8 cellular contexts compared by ENCODE assay signal in the genomic region with DNA sequence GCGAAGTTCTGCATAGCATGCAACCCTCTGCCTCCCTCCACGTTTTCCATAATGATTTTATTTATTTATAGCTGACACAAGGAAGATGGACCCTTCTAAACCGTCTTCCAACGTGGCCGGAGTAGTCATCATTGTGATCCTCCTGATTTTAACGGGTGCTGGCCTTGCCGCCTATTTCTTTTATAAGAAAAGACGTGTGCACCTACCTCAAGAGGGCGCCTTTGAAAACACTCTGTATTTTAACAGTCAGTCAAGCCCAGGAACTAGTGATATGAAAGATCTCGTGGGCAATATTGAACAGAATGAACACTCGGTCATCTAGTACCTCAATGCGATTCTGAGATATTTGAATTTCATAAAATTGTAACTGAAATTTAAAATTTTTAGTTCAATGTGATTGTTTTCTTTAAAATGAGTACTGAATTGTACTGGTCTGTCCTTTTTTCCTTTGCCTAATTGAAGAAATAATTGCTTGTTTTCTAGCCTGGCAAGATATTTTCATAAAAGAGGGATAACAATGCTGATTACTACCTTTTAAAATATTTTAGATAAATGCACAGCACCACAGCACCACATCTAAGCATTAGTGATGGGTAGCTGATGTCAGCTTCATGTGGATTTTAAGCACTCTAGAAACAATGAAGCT. TPM values are rescaled to one million over a fixed set of nuclear protein-coding genes. Genes with fewer than 3 reads are reported as not detected.
A peak's percentile ranks its signal among the peaks of the same experiment; 100 is the strongest.
DNase-seq lines count a peak whose midpoint lies in the region; ATAC-seq, FAIRE-seq and TF ChIP-seq lines count a peak whose summit lies in the region.

No MANE protein-coding gene starts in this region.

- CTCF ChIA-PET in activated naive CD4-positive, alpha-beta T cell treated with anti-CD3 and anti-CD28 coated beads for 36 hours (lab: Charles Lee) = no interaction called here
- CTCF ChIA-PET in PC-9 (lab: Charles Lee) = no interaction called here
- CTCF ChIA-PET in CD8-positive, alpha-beta memory T cell (lab: Charles Lee) = no interaction called here

- no peak overlapping the region for H3K4me3 ChIP-seq in PC-9
- H3K4me3 ChIP-seq in CD8-positive, alpha-beta memory T cell (ENCODE audit: low read length) = no peak overlapping the region

- H4K20me1 ChIP-seq in PC-9 (ENCODE audit: insufficient read depth) = no peaks in the 10 kb centered on the region

- DNase-seq in activated naive CD4-positive, alpha-beta T cell treated with anti-CD3 and anti-CD28 coated beads for 36 hours = peak; percentile 20
- no peak for DNase-seq in activated naive CD4-positive, alpha-beta T cell treated with anti-CD3 and anti-CD28 coated beads, Interleukin-2, amount 50 U/mL, for 16 hours
- DNase-seq in PC-9 (peak in 1 of 2 experiments; percentile 23), naive B cell (peak; percentile 13)
- DNase-seq in CD8-positive, alpha-beta memory T cell = no peak

- H3K27ac Mint-ChIP-seq in activated naive CD4-positive, alpha-beta T cell treated with anti-CD3 and anti-CD28 coated beads for 36 hours = no peak overlapping the region
- peak overlapping the region in 2 of 6 donors; percentile 64 to 86 for H3K27ac Mint-ChIP-seq in naive B cell
- no peak overlapping the region for H3K27ac Mint-ChIP-seq in CD8-positive, alpha-beta memory T cell

- H2AFZ ChIP-seq in PC-9 = no peak overlapping the region

- H3K36me3 Mint-ChIP-seq in activated naive CD4-positive, alpha-beta T cell treated with anti-CD3 and anti-CD28 coated beads for 36 hours (ENCODE audit: low read depth) = no peaks in the 10 kb centered on the region
- H3K36me3 Mint-ChIP-seq in naive B cell = no peaks in the 10 kb centered on the region
- H3K36me3 Mint-ChIP-seq in CD8-positive, alpha-beta memory T cell = peaks cover 0 to 3% (median 0%) of the 10 kb centered on the region in 3 donors

- H3K9me3 Mint-ChIP-seq in activated naive CD4-positive, alpha-beta T cell treated with anti-CD3 and anti-CD28 coated beads for 36 hours = no peaks in the 10 kb centered on the region
- H3K9me3 Mint-ChIP-seq in naive B cell = peaks cover 0 to 6% (median 0%) of the 10 kb centered on the region in 7 donors
- peaks cover 0 to 3% (median 0%) of the 10 kb centered on the region in 5 donors for H3K9me3 Mint-ChIP-seq in CD8-positive, alpha-beta memory T cell

- H3K9me3 ChIP-seq in PC-9 (ENCODE audit: insufficient read depth, low read depth) = no peaks in the 10 kb centered on the region
- H3K9me3 ChIP-seq in CD8-positive, alpha-beta memory T cell (ENCODE audit: low read length) = no peaks in the 10 kb centered on the region

- POLR2A ChIA-PET in PC-9 (lab: Charles Lee; ENCODE audit: unreplicated experiment) = no interaction called here
- POLR2A ChIA-PET in CD8-positive, alpha-beta memory T cell (lab: Charles Lee) = no interaction called here

- no peaks in the 10 kb centered on the region for H3K9me2 ChIP-seq in PC-9 (ENCODE audit: insufficient read depth)

- H3K79me2 ChIP-seq in PC-9 (ENCODE audit: low read depth) = no peaks in the 10 kb centered on the region

- BruUV-seq in PC-9 (replicated peaks; lab: Mats Ljungman, UMichigan) = no TSS peak

- peak; percentile 59 for TF ChIP-seq CTCF in PC-9 (conservative IDR thresholded peaks at IDR 0.05)

- peak; percentile 39 for FAIRE-seq in endometrium (lab: Jason Lieb, UNC)

- no peak overlapping the region for H3K4me3 Mint-ChIP-seq in activated naive CD4-positive, alpha-beta T cell treated with anti-CD3 and anti-CD28 coated beads for 36 hours
- no peak overlapping the region for H3K4me3 Mint-ChIP-seq in naive B cell
- no peak overlapping the region for H3K4me3 Mint-ChIP-seq in CD8-positive, alpha-beta memory T cell

- intact Hi-C loops in activated naive CD4-positive, alpha-beta T cell treated with anti-CD3 and anti-CD28 coated beads for 36 hours (cut with micrococcal nuclease) = loop anchor here (1.0 to 10.0 kb wide), 2 partner anchors 195 to 305 kb away; no protein-coding TSS in a partner anchor
- intact Hi-C loops in PC-9 (cut with micrococcal nuclease; ENCODE audit: unreplicated experiment) = loop anchor here (1.0 to 5.0 kb wide), 2 partner anchors 194 to 307 kb away; no protein-coding TSS in a partner anchor

- no peaks in the 10 kb centered on the region for H3F3A ChIP-seq in PC-9 (ENCODE audit: insufficient read depth, low read depth)

- H3K4me1 Mint-ChIP-seq in activated naive CD4-positive, alpha-beta T cell treated with anti-CD3 and anti-CD28 coated beads for 36 hours (ENCODE audit: low read depth) = no peaks in the 10 kb centered on the region
- H3K4me1 Mint-ChIP-seq in naive B cell = peaks cover 0 to 7% (median 0%) of the 10 kb centered on the region in 3 donors
- no peaks in the 10 kb centered on the region for H3K4me1 Mint-ChIP-seq in CD8-positive, alpha-beta memory T cell

- no peak overlapping the region for H3K27ac ChIP-seq in PC-9
- H3K27ac ChIP-seq in CD8-positive, alpha-beta memory T cell (ENCODE audit: low read depth, low read length) = no peak overlapping the region

- H3K36me3 ChIP-seq in PC-9 (ENCODE audit: low read depth) = no peaks in the 10 kb centered on the region
- H3K36me3 ChIP-seq in CD8-positive, alpha-beta memory T cell (ENCODE audit: insufficient read depth, low read length) = no peaks in the 10 kb centered on the region

- H3K4me1 ChIP-seq in PC-9 (replicated peaks; ENCODE audit: insufficient read depth) = no peaks in the 10 kb centered on the region
- no peaks in the 10 kb centered on the region for H3K4me1 ChIP-seq in CD8-positive, alpha-beta memory T cell (ENCODE audit: insufficient read depth, low read length)

- no peak overlapping the region for H3K4me2 ChIP-seq in PC-9

- no peaks in the 10 kb centered on the region for H3K27me3 ChIP-seq in PC-9 (ENCODE audit: insufficient read depth, low read depth)
- H3K27me3 ChIP-seq in CD8-positive, alpha-beta memory T cell (ENCODE audit: insufficient read depth, low read length, poor library complexity, severe bottlenecking) = no peaks in the 10 kb centered on the region

- ATAC-seq in HG02885 (IDR thresholded peaks at IDR 0.05; ENCODE audit: poor library complexity, unreplicated experiment) (peak; percentile 80), naive B cell (ENCODE audit: low read depth in 2 of 2) (no peak), HG03457 (IDR thresholded peaks at IDR 0.05; ENCODE audit: unreplicated experiment) (no peak)

- H3K27me3 Mint-ChIP-seq in activated naive CD4-positive, alpha-beta T cell treated with anti-CD3 and anti-CD28 coated beads for 36 hours (ENCODE audit: low read depth) = peaks cover 16% of the 10 kb centered on the region
- H3K27me3 Mint-ChIP-seq in naive B cell = peaks cover 0 to 4% (median 0%) of the 10 kb centered on the region in 3 donors
- peaks cover 0 to 1% of the 10 kb centered on the region in 2 donors for H3K27me3 Mint-ChIP-seq in CD8-positive, alpha-beta memory T cell

RNA-seq across cellular contexts. Expression of gene SLC39A12, which starts 41.5 kb away (rescaled TPM):
- not detected for total RNA-seq in activated naive CD4-positive, alpha-beta T cell treated with anti-CD3 and anti-CD28 coated beads for 36 hours
- total RNA-seq in PC-9 (2021) = not detected in 2 replicates
- not detected for polyA plus RNA-seq in naive B cell (ENCODE audit: low read depth in 6 of 6)
- total RNA-seq in CD8-positive, alpha-beta memory T cell = not detected
- not detected for polyA plus RNA-seq in CD8-positive, alpha-beta memory T cell

Comparison
In these comparisons a context has a peak if more than half of its experiments do, and no peak if none do; other contexts are left out.
1. DNase-seq: peak in activated naive CD4-positive, alpha-beta T cell treated with anti-CD3 and anti-CD28 coated beads for 36 hours (single experiment) and naive B cell (single experiment); none in activated naive CD4-positive, alpha-beta T cell treated with anti-CD3 and anti-CD28 coated beads, Interleukin-2, amount 50 U/mL, for 16 hours (single experiment) and CD8-positive, alpha-beta memory T cell (0 of 5).